Comparison of ENCODE assay signal across 1 cellular context in genomic region chr12:117803013-117803412, GRCh38.
TF ChIP-seq lines count a peak whose summit lies in the region.

No MANE protein-coding gene starts in this region.

TF ChIP-seq in HepG2, 621 proteins besides CTCF, POLR2A, EP300 and RAD21 (continued from another document):
- peak; percentile 92 for TF ChIP-seq SOX13 (IDR thresholded peaks at IDR 0.05)
- peak in 1 of 2 experiments; percentile 96; a peak in 2 of 4 replicates for TF ChIP-seq SOX13 (CRISPR knock-in tag; conservative IDR thresholded peaks at IDR 0.05 in 1 of 2, IDR thresholded peaks at IDR 0.05 in 1 of 2)
- peak; percentile 74 for TF ChIP-seq ZNF770 (CRISPR knock-in tag; IDR thresholded peaks at IDR 0.05)
- no peak for TF ChIP-seq ZNF432 (CRISPR knock-in tag; IDR thresholded peaks at IDR 0.05; ENCODE audit: borderline replicate concordance)
- TF ChIP-seq ZNF414 (CRISPR knock-in tag; IDR thresholded peaks at IDR 0.05), result no peak
- no peak for TF ChIP-seq RFXANK (CRISPR knock-in tag; IDR thresholded peaks at IDR 0.05)
- TF ChIP-seq MBD4 (IDR thresholded peaks at IDR 0.05; ENCODE audit: borderline replicate concordance, low read length), result no peak
- TF ChIP-seq FOXP1 (IDR thresholded peaks at IDR 0.05), result no peak
- no peak for TF ChIP-seq FOXP1 (CRISPR knock-in tag; IDR thresholded peaks at IDR 0.05)
- TF ChIP-seq HOXA9 (CRISPR knock-in tag; IDR thresholded peaks at IDR 0.05; ENCODE audit: borderline replicate concordance), result peak; percentile 99
- TF ChIP-seq ZNF281 (CRISPR knock-in tag; IDR thresholded peaks at IDR 0.05; ENCODE audit: borderline replicate concordance), result 0 out of 2 replicates have a peak, but pooled peaks have one; percentile 18
- no peak for TF ChIP-seq SNRNP70 (IDR thresholded peaks at IDR 0.05; ENCODE audit: low read depth, low read length)
- peak; percentile 84 for TF ChIP-seq NCOR1 (IDR thresholded peaks at IDR 0.05; ENCODE audit: borderline replicate concordance, low read length)
- TF ChIP-seq RAD51 (IDR thresholded peaks at IDR 0.05; ENCODE audit: borderline replicate concordance), result no peak
- peak; percentile 58 for TF ChIP-seq ARID5B (CRISPR knock-in tag; IDR thresholded peaks at IDR 0.05)
- peak; percentile 95 for TF ChIP-seq SOX5 (CRISPR knock-in tag; IDR thresholded peaks at IDR 0.05; ENCODE audit: borderline replicate concordance)
- 0 out of 2 replicates have a peak, but pooled peaks have one; percentile 27 for TF ChIP-seq ZNF263 (CRISPR knock-in tag; IDR thresholded peaks at IDR 0.05)
- TF ChIP-seq PRDM10 (CRISPR knock-in tag; IDR thresholded peaks at IDR 0.05; ENCODE audit: low read depth), result no peak
- 0 out of 2 replicates have a peak, but pooled peaks have one; percentile 24 for TF ChIP-seq FOXK1 (CRISPR knock-in tag; IDR thresholded peaks at IDR 0.05; ENCODE audit: borderline replicate concordance, low read depth)
- no peak for TF ChIP-seq ZNF326 (CRISPR knock-in tag; IDR thresholded peaks at IDR 0.05; ENCODE audit: borderline replicate concordance)
- TF ChIP-seq SOX6 (IDR thresholded peaks at IDR 0.05), result no peak
- peak; percentile 92 for TF ChIP-seq SOX6 (CRISPR knock-in tag; IDR thresholded peaks at IDR 0.05)
- no peak for TF ChIP-seq RORA (CRISPR knock-in tag; IDR thresholded peaks at IDR 0.05)
- TF ChIP-seq SMC3 (IDR thresholded peaks at IDR 0.05; ENCODE audit: low read length), result peak; percentile 15; the same call in 1 of the 2 replicates
- no peak for TF ChIP-seq ZNF800 (CRISPR knock-in tag; IDR thresholded peaks at IDR 0.05)
- no peak for TF ChIP-seq ZBTB33 (CRISPR knock-in tag; IDR thresholded peaks at IDR 0.05)
- TF ChIP-seq ELF4 (CRISPR knock-in tag; IDR thresholded peaks at IDR 0.05; ENCODE audit: borderline replicate concordance), result no peak
- peak; percentile 55 for TF ChIP-seq GATAD2A (CRISPR knock-in tag; IDR thresholded peaks at IDR 0.05)
- TF ChIP-seq HOXD1 (CRISPR knock-in tag; IDR thresholded peaks at IDR 0.05), result peak; percentile 95
- no peak for TF ChIP-seq ZSCAN21 (CRISPR knock-in tag; IDR thresholded peaks at IDR 0.05; ENCODE audit: borderline replicate concordance)
- peak; percentile 12; the same call in 1 of the 2 replicates for TF ChIP-seq TBX3 (IDR thresholded peaks at IDR 0.05; ENCODE audit: borderline replicate concordance)
- TF ChIP-seq KDM5B (CRISPR knock-in tag; IDR thresholded peaks at IDR 0.05; ENCODE audit: borderline replicate concordance), result no peak
- peak; percentile 93 for TF ChIP-seq MEIS2 (CRISPR knock-in tag; IDR thresholded peaks at IDR 0.05)
- TF ChIP-seq CEBPB (IDR thresholded peaks at IDR 0.05; ENCODE audit: borderline replicate concordance, low read depth, low read length), result peak; percentile 94
- no peak for TF ChIP-seq ZFYVE20 (CRISPR knock-in tag; IDR thresholded peaks at IDR 0.05; ENCODE audit: borderline replicate concordance, low read depth)
- no peak for TF ChIP-seq NR2F6 (IDR thresholded peaks at IDR 0.05)
- no peak for TF ChIP-seq NR2F6 (CRISPR knock-in tag; IDR thresholded peaks at IDR 0.05)
- TF ChIP-seq RBM22 (optimal IDR thresholded peaks at IDR 0.05; ENCODE audit: low read length), result no peak
- TF ChIP-seq MEIS1 (CRISPR knock-in tag; IDR thresholded peaks at IDR 0.05; ENCODE audit: borderline replicate concordance), result peak; percentile 94; the same call in 1 of the 2 replicates
- TF ChIP-seq FOXJ3 (CRISPR knock-in tag; IDR thresholded peaks at IDR 0.05; ENCODE audit: borderline replicate concordance), result 0 out of 2 replicates have a peak, but pooled peaks have one; percentile 35
- peak; percentile 100 for TF ChIP-seq HOXA5 (CRISPR knock-in tag; IDR thresholded peaks at IDR 0.05)
- no peak for TF ChIP-seq ZNF143 (CRISPR knock-in tag; IDR thresholded peaks at IDR 0.05)
- peak; percentile 82 for TF ChIP-seq PBX2 (CRISPR knock-in tag; IDR thresholded peaks at IDR 0.05)
- TF ChIP-seq U2AF1 (optimal IDR thresholded peaks at IDR 0.05; ENCODE audit: low read depth, low read length), result no peak
- TF ChIP-seq CEBPG (CRISPR knock-in tag; IDR thresholded peaks at IDR 0.05), result peak; percentile 89
